In the genomic region with DNA sequence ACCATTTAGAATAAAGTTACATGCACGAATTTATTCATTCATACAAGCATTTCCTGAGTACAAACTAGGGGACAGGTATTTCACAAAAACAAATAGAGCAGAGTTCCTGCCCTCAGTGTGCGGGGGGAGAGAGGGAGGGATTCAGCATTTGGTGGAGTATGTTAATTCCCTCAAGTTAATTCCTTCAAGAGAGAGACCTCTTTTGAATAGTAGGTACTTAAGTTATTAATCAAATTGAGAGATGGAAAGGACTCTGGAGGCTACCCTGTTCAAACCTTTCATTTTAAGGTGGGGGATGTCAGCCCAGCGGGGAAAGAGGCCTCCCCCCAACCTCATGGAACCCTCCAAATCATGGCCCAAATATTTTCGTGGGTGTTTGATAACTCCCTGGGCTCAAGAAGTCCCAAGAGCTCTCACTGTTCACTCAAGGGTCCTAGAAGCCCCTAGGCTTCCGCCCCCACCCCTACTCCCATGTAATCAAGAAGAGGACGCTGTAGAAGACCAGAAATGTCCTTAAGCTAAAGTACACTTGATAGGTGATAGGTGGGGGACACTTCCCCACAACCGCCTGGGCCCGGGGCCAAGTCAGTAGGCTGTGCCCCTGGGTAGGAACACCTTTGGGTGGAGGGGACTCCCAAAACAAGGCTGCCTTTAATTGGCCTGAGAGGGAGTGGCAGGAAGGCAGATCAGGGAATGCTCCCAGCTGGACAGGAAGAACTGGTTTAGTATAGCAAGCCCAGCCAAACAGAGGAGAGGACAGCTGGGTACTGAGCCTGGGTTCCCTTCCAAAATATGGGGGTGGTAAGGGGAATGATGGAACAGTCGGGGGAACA, we compare ENCODE assay signal across 9 cellular contexts. TPM values are rescaled to one million over a fixed set of nuclear protein-coding genes. Genes with fewer than 3 reads are reported as not detected.
DNase-seq lines count a peak whose midpoint lies in the region; ATAC-seq, FAIRE-seq and TF ChIP-seq lines count a peak whose summit lies in the region.
"Had no signal": no experiment of that assay in that cellular context is flagged by ENCODE, and none has a peak within 500 bp of the region (broad histone marks: within the 10 kb centered on the region; RNA-seq: fewer than 3 reads in every experiment).

No MANE protein-coding gene starts in this region.

- peak overlapping the region; percentile 95 for H3K4me3 ChIP-seq in endodermal cell (ENCODE audit: low read length)

- H3K9me3 Mint-ChIP-seq in CD14-positive monocyte (peaks cover 0 to 3% (median 0%) of the 10 kb centered on the region in 7 donors), endodermal cell (no peaks in the 10 kb centered on the region), neural crest cell (no peaks in the 10 kb centered on the region)

- intact Hi-C loops in CD14-positive monocyte (cut with micrococcal nuclease), result no loop called here

- H3K9me3 ChIP-seq in endodermal cell (ENCODE audit: control insufficient read depth, low read length), result no peaks in the 10 kb centered on the region

- ATAC-seq in HG02642 (IDR thresholded peaks at IDR 0.05; ENCODE audit: poor library complexity, unreplicated experiment), result no peak

- peaks cover 50% of the 10 kb centered on the region for H3K4me1 Mint-ChIP-seq in CD14-positive monocyte
- H3K4me1 Mint-ChIP-seq in endodermal cell, result peaks cover 69% of the 10 kb centered on the region
- peaks cover 44% of the 10 kb centered on the region for H3K4me1 Mint-ChIP-seq in neural crest cell

- H3K27ac ChIP-seq in endodermal cell (ENCODE audit: low read depth, low read length), result no peak overlapping the region

- DNase-seq in CD14-positive monocyte (ENCODE audit: low spot score) (no peak), NCI-H2196 (lab: John Stamatoyannopoulos, UW; ENCODE audit: unreplicated experiment) (peak; percentile 54), endodermal cell (no peak), neural crest cell (ENCODE audit: low read depth, low spot score) (no peak), NCI-H1694 (lab: John Stamatoyannopoulos, UW) (no peak), pons (ENCODE audit: low spot score) (no peak), HTR-8/SVneo (ENCODE audit: insufficient read length, low spot score) (no peak)

- no peak for FAIRE-seq in HTR-8/SVneo (lab: Jason Lieb, UNC)

- no peaks in the 10 kb centered on the region for H3K27me3 ChIP-seq in endodermal cell (ENCODE audit: control insufficient read depth, insufficient read depth, low read length, poor library complexity, severe bottlenecking)

- H3K27ac Mint-ChIP-seq in CD14-positive monocyte (peak overlapping the region in 5 of 7 donors; percentile 17 to 81 (median 33)), endodermal cell (peak overlapping the region; percentile 97), neural crest cell (ENCODE audit: unreplicated experiment) (no peak overlapping the region)

- H3K9ac ChIP-seq in endodermal cell (ENCODE audit: extremely low read depth, low read length, poor library complexity, severe bottlenecking), result no peak overlapping the region

- H3K4me1 ChIP-seq in endodermal cell (ENCODE audit: control insufficient read depth, insufficient read depth, low read length), result peaks cover 47% of the 10 kb centered on the region

- no peak for TF ChIP-seq CTCF in CD14-positive monocyte (IDR thresholded peaks at IDR 0.05)
- TF ChIP-seq CTCF in endodermal cell (conservative IDR thresholded peaks at IDR 0.05), result no peak
- no peak for TF ChIP-seq CTCF in neural crest cell (conservative IDR thresholded peaks at IDR 0.05)

- peak overlapping the region in 1 of 2 donors; percentile 46 for H3K4me3 Mint-ChIP-seq in CD14-positive monocyte
- peak overlapping the region; percentile 86 for H3K4me3 Mint-ChIP-seq in endodermal cell
- peak overlapping the region; percentile 70 for H3K4me3 Mint-ChIP-seq in neural crest cell

- WGBS in endodermal cell (ENCODE audit: insufficient coverage in 1 of 2, insufficient read length in 1 of 2), 2 experiments, result 71 to 79% methylated on average over 6 to 9 of the region's 9 CpGs

- H3K36me3 ChIP-seq in endodermal cell (ENCODE audit: control insufficient read depth, insufficient read depth, low read length), result peaks cover 2% of the 10 kb centered on the region

- H3K27me3 Mint-ChIP-seq in CD14-positive monocyte (ENCODE audit: low read depth in 3 of 3) (peaks cover 10 to 26% (median 16%) of the 10 kb centered on the region in 3 donors), endodermal cell (ENCODE audit: insufficient read depth) (no peaks in the 10 kb centered on the region), neural crest cell (ENCODE audit: low read depth) (peaks cover 9% of the 10 kb centered on the region)

- H3K36me3 Mint-ChIP-seq in CD14-positive monocyte, result peaks cover under 1 to 13% of the 10 kb centered on the region in 2 donors
- H3K36me3 Mint-ChIP-seq in endodermal cell (ENCODE audit: low read depth), result peaks cover under 1% of the 10 kb centered on the region
- no peaks in the 10 kb centered on the region for H3K36me3 Mint-ChIP-seq in neural crest cell (ENCODE audit: low read depth)

RNA-seq across cellular contexts. Expression of a gene that starts 2.9 kb away (rescaled TPM):
- polyA plus RNA-seq in CD14-positive monocyte, result 1 to 10 TPM; 1.6 to 1.9 TPM
- total RNA-seq in endodermal cell (100 to 1,000 TPM in 1 of 2 donors, 10 to 100 TPM in 1; 78.0 to 118 TPM), neural crest cell (11.4 and 11.5 TPM in 2 replicates)
- polyA plus RNA-seq in endodermal cell (2013, experiment 1 of 2), result 34.2 TPM
- 32.7 TPM for polyA plus RNA-seq in endodermal cell (2013, experiment 2 of 2)

RNA-seq across cellular contexts. Expression of a gene that starts 17.6 kb away (rescaled TPM):
- polyA plus RNA-seq in CD14-positive monocyte, result 10 to 100 TPM; 22.1 to 23.1 TPM
- total RNA-seq in endodermal cell, result 10 to 100 TPM; 22.1 to 23.8 TPM
- 16.4 TPM for polyA plus RNA-seq in endodermal cell (2013, experiment 1 of 2)
- polyA plus RNA-seq in endodermal cell (2013, experiment 2 of 2), result 15.6 TPM
- total RNA-seq in neural crest cell, result 24.6 and 25.7 TPM in 2 replicates

RNA-seq across cellular contexts. Expression of a gene that starts 32.8 kb away (rescaled TPM):
- polyA plus RNA-seq in CD14-positive monocyte, result under 1 TPM in 1 of 2 donors, not detected in 1; 0.11 TPM
- total RNA-seq in endodermal cell, result 1 to 10 TPM; 2.0 to 2.4 TPM
- polyA plus RNA-seq in endodermal cell (2013, experiment 1 of 2), result 0.32 TPM
- 0.46 TPM for polyA plus RNA-seq in endodermal cell (2013, experiment 2 of 2)
- not detected in 2 replicates for total RNA-seq in neural crest cell

RNA-seq across cellular contexts. Expression of a gene that starts 37.2 kb away (rescaled TPM):
- polyA plus RNA-seq in CD14-positive monocyte, result not detected
- under 1 TPM; 0.20 to 0.46 TPM for total RNA-seq in endodermal cell
- polyA plus RNA-seq in endodermal cell (2013, experiment 1 of 2), result 0.50 TPM
- 0.17 TPM for polyA plus RNA-seq in endodermal cell (2013, experiment 2 of 2)
- 0.18 TPM in 1 of 2 replicates, not detected in the other for total RNA-seq in neural crest cell
- total RNA-seq: mononuclear cell had no signal

RNA-seq across cellular contexts. Expression of a gene that starts 38.7 kb away (rescaled TPM):
- polyA plus RNA-seq in CD14-positive monocyte, result not detected
- not detected for total RNA-seq in endodermal cell
- not detected for polyA plus RNA-seq in endodermal cell (2013, experiment 1 of 2)
- polyA plus RNA-seq in endodermal cell (2013, experiment 2 of 2), result not detected
- not detected in 2 replicates for total RNA-seq in neural crest cell
- total RNA-seq: mononuclear cell had no signal
